ENCODE assay signal across 12 cellular contexts in genomic region chr4:137610960-137611359, GRCh38.
DNase-seq lines count a peak whose midpoint lies in the region; ATAC-seq and TF ChIP-seq lines count a peak whose summit lies in the region.
"Had no signal": no experiment of that assay in that cellular context is flagged by ENCODE, and none has a peak within 500 bp of the region (broad histone marks: within the 10 kb centered on the region; RNA-seq: fewer than 3 reads in every experiment).

No MANE protein-coding gene starts in this region.

- TF ChIP-seq CTCF in MCF 10A (IDR thresholded peaks at IDR 0.05; ENCODE audit: unreplicated experiment) (peak; percentile 30), breast epithelium (IDR thresholded peaks at IDR 0.05) (no peak), epithelial cell of esophagus (IDR thresholded peaks at IDR 0.05; ENCODE audit: insufficient read depth, low read depth, low read length, missing control alignments) (peak; percentile 39), thyroid gland (IDR thresholded peaks at IDR 0.05) (peak in 4 of 6 experiments; percentile 14 to 45 (median 28))

- BruUV-seq in MCF 10A (replicated peaks; lab: Mats Ljungman, UMichigan) = no TSS peak

- TF ChIP-seq POLR2A in breast epithelium (IDR thresholded peaks at IDR 0.05) (no peak), thyroid gland (IDR thresholded peaks at IDR 0.05) (no peak)

- H3K27me3 Mint-ChIP-seq in MCF 10A (ENCODE audit: insufficient read depth, unreplicated experiment) = no peaks in the 10 kb centered on the region

- H3K27me3 ChIP-seq in breast epithelium = no peaks in the 10 kb centered on the region
- H3K27me3 ChIP-seq in thyroid gland = no peaks in the 10 kb centered on the region
- H3K27me3 ChIP-seq: BLaER1 treated with 17β-estradiol and CSF1 and Interleukin-3, amounts not matched to agents 10 nM and 100 nM; SJCRH30 had no signal

- POLR2A ChIA-PET in MCF 10A (lab: Yijun Ruan, JAX) = no interaction called here

- CTCF ChIA-PET in MCF 10A (lab: Yijun Ruan, JAX) = interaction anchor here (0.7 kb wide), 1 partner anchor 320 kb away, joined by 3 read pairs; no protein-coding TSS in a partner anchor

- WGBS in thyroid gland, 2 donors = 94 to 98% methylated on average over 2 of the region's 2 CpGs

- no peaks in the 10 kb centered on the region for H3K4me1 Mint-ChIP-seq in MCF 10A (ENCODE audit: insufficient read depth, unreplicated experiment)

- H3K36me3 ChIP-seq in breast epithelium (no peaks in the 10 kb centered on the region), thyroid gland (no peaks in the 10 kb centered on the region)
- H3K36me3 ChIP-seq: SJCRH30 had no signal

- intact Hi-C loops in MCF 10A (cut with micrococcal nuclease) (no loop called here), breast epithelium (cut with DNase I; ENCODE audit: low total_unique reads) (no loop called here), thyroid gland (cut with DNase I) (no loop called here)

- ATAC-seq in GM18873 (IDR thresholded peaks at IDR 0.05; ENCODE audit: low FRiP score, unreplicated experiment) = no peak

- DNase-seq in MCF 10A (ENCODE audit: unreplicated experiment) = peak; percentile 24
- no peak for DNase-seq in breast epithelium (ENCODE audit: low spot score in 2 of 2)
- peak; percentile 8 for DNase-seq in NCI-H460 (ENCODE audit: extremely low read depth, low read depth)
- peak; percentile 7 for DNase-seq in epithelial cell of esophagus (ENCODE audit: low read depth)
- peak in 1 of 2 donors; percentile 7 for DNase-seq in thyroid gland
- DNase-seq in activated CD4-positive, CD25-positive, alpha-beta regulatory T cell (lab: John Stamatoyannopoulos, UW) = no peak
- no peak for DNase-seq in effector CD4-positive, alpha-beta T cell
- DNase-seq: activated effector memory CD4-positive, alpha-beta T cell treated with Interleukin-2 at 50 U/mL for 16 hours had no signal

- H3K9me3 ChIP-seq in breast epithelium (no peaks in the 10 kb centered on the region), thyroid gland (no peaks in the 10 kb centered on the region)
- H3K9me3 ChIP-seq: BLaER1 treated with 17β-estradiol and CSF1 and Interleukin-3, amounts not matched to agents 10 nM and 100 nM; SJCRH30 had no signal

- H3K4me3 ChIP-seq in breast epithelium (no peak overlapping the region), epithelial cell of esophagus (ENCODE audit: low read length) (no peak overlapping the region), thyroid gland (replicated peaks in 1 of 3) (no peak overlapping the region)
- H3K4me3 ChIP-seq: BLaER1 treated with 17β-estradiol and CSF1 and Interleukin-3, amounts not matched to agents 10 nM and 100 nM; SJCRH30 had no signal

- H3K4me3 Mint-ChIP-seq in MCF 10A (ENCODE audit: unreplicated experiment) = no peak overlapping the region

- H3K4me1 ChIP-seq in breast epithelium (no peaks in the 10 kb centered on the region), thyroid gland (peaks cover 0 to 9% of the 10 kb centered on the region in 2 donors)
- H3K4me1 ChIP-seq: BLaER1 treated with 17β-estradiol and CSF1 and Interleukin-3, amounts not matched to agents 10 nM and 100 nM; parathyroid adenoma; SJCRH30 had no signal

- H3K27ac ChIP-seq in breast epithelium (no peak overlapping the region), thyroid gland (no peak overlapping the region)
- H3K27ac ChIP-seq: BLaER1 treated with 17β-estradiol and CSF1 and Interleukin-3, amounts not matched to agents 10 nM and 100 nM; parathyroid adenoma; SJCRH30 had no signal

- no peaks in the 10 kb centered on the region for H3K36me3 Mint-ChIP-seq in MCF 10A (ENCODE audit: insufficient read depth, unreplicated experiment)

- no peak overlapping the region for H3K27ac Mint-ChIP-seq in MCF 10A (ENCODE audit: low read depth, unreplicated experiment)

- peaks cover 6% of the 10 kb centered on the region for H3K9me3 Mint-ChIP-seq in MCF 10A (ENCODE audit: unreplicated experiment)

Comparison
In these comparisons a context has a peak if more than half of its experiments do, and no peak if none do; other contexts are left out.
1. DNase-seq: peak in MCF 10A (single experiment), NCI-H460 (single experiment) and epithelial cell of esophagus (single experiment); none in breast epithelium (0 of 2), activated CD4-positive, CD25-positive, alpha-beta regulatory T cell (0 of 4) and effector CD4-positive, alpha-beta T cell (single experiment).
2. CTCF ChIP-seq: peak in MCF 10A (single experiment), epithelial cell of esophagus (single experiment) and thyroid gland (4 of 6); none in breast epithelium (0 of 3).